Comparison of ENCODE assay signal across 27 cellular contexts in genomic region chr10:98205351-98205750, GRCh38.
DNase-seq lines count a peak whose midpoint lies in the region; TF ChIP-seq lines count a peak whose summit lies in the region.
"Had no signal": no experiment of that assay in that cellular context is flagged by ENCODE, and none has a peak within 500 bp of the region (broad histone marks: within the 10 kb centered on the region; RNA-seq: fewer than 3 reads in every experiment).

No MANE protein-coding gene starts in this region.

- peak overlapping the region; percentile 0 for H3K27ac ChIP-seq in neural cell (ENCODE audit: low read length)
- H3K27ac ChIP-seq: 22Rv1; A549; BLaER1; BLaER1 treated with 17β-estradiol and CSF1 and Interleukin-3, amounts not matched to agents 10 nM and 100 nM; C4-2B had no signal

- TF ChIP-seq CTCF in neural cell (IDR thresholded peaks at IDR 0.05; ENCODE audit: poor library complexity, severe bottlenecking) = no peak

- H3K9ac ChIP-seq in neural cell (ENCODE audit: low read length) = no peak overlapping the region
- H3K9ac ChIP-seq: BLaER1; BLaER1 treated with 17β-estradiol and CSF1 and Interleukin-3, amounts not matched to agents 10 nM and 100 nM had no signal

- H4K20me1 ChIP-seq in neural cell (ENCODE audit: insufficient read depth) = no peaks in the 10 kb centered on the region

- H3K9me2 ChIP-seq in neural cell (ENCODE audit: insufficient read depth, low read length) = no peaks in the 10 kb centered on the region

- H3K36me3 ChIP-seq in neural cell (ENCODE audit: insufficient read depth, low read length) = no peaks in the 10 kb centered on the region
- H3K36me3 ChIP-seq: BE2C had no signal

- no peak overlapping the region for H2AFZ ChIP-seq in neural cell (ENCODE audit: low read depth, low read length)

- H3K4me3 ChIP-seq in neural cell (ENCODE audit: low read length) = no peak overlapping the region
- H3K4me3 ChIP-seq: A549; BLaER1; BLaER1 treated with 17β-estradiol and CSF1 and Interleukin-3, amounts not matched to agents 10 nM and 100 nM had no signal

- H3K27me3 ChIP-seq in neural cell (ENCODE audit: insufficient read depth, low read depth, low read length) = no peaks in the 10 kb centered on the region
- H3K27me3 ChIP-seq: BE2C; BLaER1; BLaER1 treated with 17β-estradiol and CSF1 and Interleukin-3, amounts not matched to agents 10 nM and 100 nM had no signal

- H3F3A ChIP-seq in neural cell (ENCODE audit: insufficient read depth, low read length, poor library complexity, severe bottlenecking) = no peaks in the 10 kb centered on the region

- TF ChIP-seq RAD21 in neural cell (conservative IDR thresholded peaks at IDR 0.05) = no peak

- H3K9me3 ChIP-seq in neural cell (ENCODE audit: low read length) = no peaks in the 10 kb centered on the region
- H3K9me3 ChIP-seq: A549; BE2C; BLaER1; BLaER1 treated with 17β-estradiol and CSF1 and Interleukin-3, amounts not matched to agents 10 nM and 100 nM; Caco-2 had no signal

- H3K4me2 ChIP-seq in neural cell (ENCODE audit: low read length) = no peak overlapping the region
- H3K4me2 ChIP-seq: A549; BLaER1; BLaER1 treated with 17β-estradiol and CSF1 and Interleukin-3, amounts not matched to agents 10 nM and 100 nM had no signal

- no peaks in the 10 kb centered on the region for H3K79me2 ChIP-seq in neural cell (replicated peaks; ENCODE audit: insufficient read depth, low read length)

- TF ChIP-seq EP300 in neural cell (conservative IDR thresholded peaks at IDR 0.05; ENCODE audit: poor library complexity, severe bottlenecking) = peak; percentile 82

- no peak for DNase-seq in NOMO-1 (lab: John Stamatoyannopoulos, UW; ENCODE audit: unreplicated experiment in 2 of 2)
- DNase-seq: 8988T; ACHN; AML-193; BE2C; C1 segment of cervical spinal cord; Caco-2; Calu3; CD4-positive, alpha-beta memory T cell; CD4-positive, alpha-beta T cell; CD4-positive, CD25-positive, alpha-beta regulatory T cell; CD8-positive, alpha-beta memory T cell; CD8-positive, alpha-beta T cell; COR-L47; DMS 273 treated with DMSO at 0.1 percent for 48 hours; DMS153; DMS53; DMS79; DMS79 treated with DMSO at 0.1 percent for 48 hours; DND-41; EL had no signal

TF ChIP-seq in neural cell, 6 proteins besides CTCF, POLR2A, EP300 and RAD21:
- TF ChIP-seq MXI1 (conservative IDR thresholded peaks at IDR 0.05; ENCODE audit: poor library complexity, severe bottlenecking) (no peak), POLR2AphosphoS5 (IDR thresholded peaks at IDR 0.05) (peak; percentile 61)
